ENCODE assay signal across 36 cellular contexts in the genomic region with DNA sequence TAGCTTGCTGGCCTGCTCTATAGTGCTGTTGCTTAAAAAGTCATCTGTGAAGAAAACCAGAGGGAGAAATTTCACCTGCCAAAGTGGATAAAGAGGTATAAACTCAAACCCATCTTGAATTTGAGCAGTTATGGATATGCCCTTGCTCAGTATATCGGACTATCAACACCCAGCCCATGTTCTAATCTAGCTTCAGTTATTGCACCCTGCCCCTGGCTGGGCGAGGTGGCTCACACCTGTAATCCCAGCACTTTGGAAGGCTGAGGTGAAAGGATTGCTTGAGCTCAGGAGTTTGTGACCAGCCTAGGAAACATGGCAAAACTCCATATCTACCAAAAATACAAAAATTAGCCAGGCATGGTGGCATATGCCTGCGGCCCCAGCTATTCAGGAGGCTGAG.
"Had no signal": no experiment of that assay in that cellular context is flagged by ENCODE, and none has a peak within 500 bp of the region (broad histone marks: within the 10 kb centered on the region; RNA-seq: fewer than 3 reads in every experiment).

No MANE protein-coding gene starts in this region.

- H3K9me3 ChIP-seq: ascending aorta, MG63 had no signal

- H3K4me1 ChIP-seq: ascending aorta had no signal

- DNase-seq: activated CD4-positive, alpha-beta memory T cell treated with anti-CD3 and anti-CD28 coated beads, Interleukin-2, amount 10 ng/mL, durations not matched to agents 7 days and 5 days; activated CD4-positive, alpha-beta T cell treated with anti-CD3 and anti-CD28 coated beads for 1 hour; activated CD4-positive, alpha-beta T cell treated with anti-CD3 and anti-CD28 coated beads for 48 hours; activated CD4-positive, CD25-positive, alpha-beta regulatory T cell; activated CD8-positive, alpha-beta memory T cell treated with anti-CD3 and anti-CD28 coated beads for 24 hours; activated CD8-positive, alpha-beta memory T cell treated with anti-CD3 and anti-CD28 coated beads, Interleukin-2, amount 10 ng/mL, durations not matched to agents 7 days and 5 days; activated CD8-positive, alpha-beta memory T cell treated with anti-CD3 and anti-CD28 coated beads, Interleukin-2, amount 50 U/mL, for 48 hours; activated effector memory CD4-positive, alpha-beta T cell treated with anti-CD3 and anti-CD28 coated beads, Interleukin-2, amount 50 U/mL, for 16 hours; activated naive CD4-positive, alpha-beta T cell treated with anti-CD3 and anti-CD28 coated beads for 36 hours; activated naive CD8-positive, alpha-beta T cell treated with anti-CD3 and anti-CD28 coated beads, Interleukin-2, amount 10 ng/mL, durations not matched to agents 7 days and 5 days; activated T-cell treated with anti-CD3 and anti-CD28 coated beads, Interleukin-2, amount 50 U/mL, for 48 hours; amygdala; Kasumi-1; KG1; MG63; NCI-H1048; NCI-H1105 treated with DMSO at 0.1 percent for 48 hours; NCI-H1436; NCI-H1694; NCI-H2029; NCI-H2171; NCI-H510A; NCI-H526; NCI-H748 treated with DMSO at 0.1 percent for 48 hours; NK-92 treated with Interleukin-12 subunit alpha and Interleukin-12 subunit beta, amount 100 ng/mL, for 24 hours; PC-9; SIG-M5; T-helper 1 cell; T1000; WERI-Rb-1 had no signal

- H3K4me3 Mint-ChIP-seq: activated CD4-positive, alpha-beta memory T cell treated with anti-CD3 and anti-CD28 coated beads, Interleukin-2, amount 10 ng/mL, durations not matched to agents 7 days and 5 days; activated CD8-positive, alpha-beta memory T cell treated with anti-CD3 and anti-CD28 coated beads, Interleukin-2, amount 10 ng/mL, durations not matched to agents 7 days and 5 days; activated naive CD4-positive, alpha-beta T cell treated with anti-CD3 and anti-CD28 coated beads for 36 hours; activated naive CD8-positive, alpha-beta T cell treated with anti-CD3 and anti-CD28 coated beads, Interleukin-2, amount 10 ng/mL, durations not matched to agents 7 days and 5 days had no signal

- H3K4me3 ChIP-seq: ascending aorta, cardiac muscle cell, MG63, PC-9 had no signal

- H3K27me3 ChIP-seq: ascending aorta, cardiac muscle cell, MG63 had no signal

- ATAC-seq: activated CD8-positive, alpha-beta memory T cell treated with anti-CD3 and anti-CD28 coated beads, Interleukin-2, amount 10 ng/mL, durations not matched to agents 7 days and 5 days; Right ventricle myocardium inferior; SK-N-SH treated with all-trans-retinoic acid at 6 μM for 48 hours had no signal

- H3K9me3 Mint-ChIP-seq: activated CD4-positive, alpha-beta memory T cell treated with anti-CD3 and anti-CD28 coated beads, Interleukin-2, amount 10 ng/mL, durations not matched to agents 7 days and 5 days; activated naive CD4-positive, alpha-beta T cell treated with anti-CD3 and anti-CD28 coated beads for 36 hours; activated naive CD8-positive, alpha-beta T cell treated with anti-CD3 and anti-CD28 coated beads, Interleukin-2, amount 10 ng/mL, durations not matched to agents 7 days and 5 days had no signal

- H3K27ac Mint-ChIP-seq: activated CD4-positive, alpha-beta memory T cell treated with anti-CD3 and anti-CD28 coated beads, Interleukin-2, amount 10 ng/mL, durations not matched to agents 7 days and 5 days; activated CD8-positive, alpha-beta memory T cell treated with anti-CD3 and anti-CD28 coated beads, Interleukin-2, amount 10 ng/mL, durations not matched to agents 7 days and 5 days; activated naive CD4-positive, alpha-beta T cell treated with anti-CD3 and anti-CD28 coated beads for 36 hours; activated naive CD8-positive, alpha-beta T cell treated with anti-CD3 and anti-CD28 coated beads, Interleukin-2, amount 10 ng/mL, durations not matched to agents 7 days and 5 days had no signal

- FAIRE-seq: RCC 7860 had no signal

- H3K27ac ChIP-seq: ascending aorta, cardiac muscle cell, PC-9, RWPE1, WERI-Rb-1 had no signal

- H3K27me3 Mint-ChIP-seq: activated CD4-positive, alpha-beta memory T cell treated with anti-CD3 and anti-CD28 coated beads, Interleukin-2, amount 10 ng/mL, durations not matched to agents 7 days and 5 days; activated CD8-positive, alpha-beta memory T cell treated with anti-CD3 and anti-CD28 coated beads, Interleukin-2, amount 10 ng/mL, durations not matched to agents 7 days and 5 days; activated naive CD8-positive, alpha-beta T cell treated with anti-CD3 and anti-CD28 coated beads, Interleukin-2, amount 10 ng/mL, durations not matched to agents 7 days and 5 days had no signal
